ENCODE assay signal across 1 cellular context in genomic region chr17:27855454-27855853, GRCh38.
TF ChIP-seq lines count a peak whose summit lies in the region.

No MANE protein-coding gene starts in this region.

TF ChIP-seq in H1, 55 proteins besides CTCF, POLR2A, EP300 and RAD21:
- TF ChIP-seq EGR1 (IDR thresholded peaks at IDR 0.05; ENCODE audit: borderline replicate concordance, low read depth, low read length) (no peak), MAFK (IDR thresholded peaks at IDR 0.05; ENCODE audit: low read depth, low read length) (no peak), RNF2 (IDR thresholded peaks at IDR 0.05; ENCODE audit: borderline replicate concordance, low read depth, low read length, missing control alignments, poor library complexity, severe bottlenecking) (no peak), GTF2F1 (IDR thresholded peaks at IDR 0.05; ENCODE audit: borderline replicate concordance, low read depth, low read length) (no peak)
